ENCODE assay signal across 9 cellular contexts in genomic region chr7:26376208-26376917, GRCh38.
A peak's percentile ranks its signal among the peaks of the same experiment; 100 is the strongest.
DNase-seq lines count a peak whose midpoint lies in the region; ATAC-seq and TF ChIP-seq lines count a peak whose summit lies in the region.
"Had no signal": no experiment of that assay in that cellular context is flagged by ENCODE, and none has a peak within 500 bp of the region (broad histone marks: within the 10 kb centered on the region; RNA-seq: fewer than 3 reads in every experiment).

No MANE protein-coding gene starts in this region.

- CTCF ChIA-PET in activated CD4-positive, alpha-beta T cell treated with anti-CD3 and anti-CD28 coated beads for 36 hours (lab: Charles Lee), result interaction anchor here (0.5 to 2.9 kb wide), 8 partner anchors 8 to 319 kb away, joined by 3 to 16 read pairs (median 4); no protein-coding TSS in a partner anchor

- no peak overlapping the region for H3K27ac ChIP-seq in cardiac muscle cell
- peak overlapping the region; percentile 80 for H3K27ac ChIP-seq in parathyroid adenoma
- H3K27ac ChIP-seq: C4-2B had no signal

- POLR2A ChIA-PET in activated CD4-positive, alpha-beta T cell treated with anti-CD3 and anti-CD28 coated beads for 36 hours (lab: Charles Lee), result interaction anchor here (0.7 kb wide), 1 partner anchor 531 kb away, joined by 3 read pairs; no protein-coding TSS in a partner anchor

- H3K9me3 Mint-ChIP-seq in activated CD4-positive, alpha-beta T cell treated with anti-CD3 and anti-CD28 coated beads for 36 hours (ENCODE audit: low read depth), result no peaks in the 10 kb centered on the region
- no peaks in the 10 kb centered on the region for H3K9me3 Mint-ChIP-seq in activated T-cell treated with anti-CD3 and anti-CD28 coated beads, Interleukin-2, amount 50 U/mL, for 4 hours

- H3K9me3 ChIP-seq in cardiac muscle cell (ENCODE audit: low read depth) (no peaks in the 10 kb centered on the region), parathyroid adenoma (ENCODE audit: control insufficient read depth, low read length) (no peaks in the 10 kb centered on the region)

- no peaks in the 10 kb centered on the region for H3K4me1 ChIP-seq in cardiac muscle cell (ENCODE audit: low read depth)
- H3K4me1 ChIP-seq in parathyroid adenoma, result no peaks in the 10 kb centered on the region

- TF ChIP-seq CTCF in cardiac muscle cell (IDR thresholded peaks at IDR 0.05; ENCODE audit: low read depth, low read length) (no peak), parathyroid adenoma (IDR thresholded peaks at IDR 0.05) (no peak)

- H3K27ac Mint-ChIP-seq in activated CD4-positive, alpha-beta T cell treated with anti-CD3 and anti-CD28 coated beads for 36 hours, result no peak overlapping the region

- intact Hi-C loops in activated CD4-positive, alpha-beta T cell treated with anti-CD3 and anti-CD28 coated beads for 36 hours (cut with DNase I, micrococcal nuclease), result loop anchor here (1.0 to 10.0 kb wide), 6 partner anchors 124 to 784 kb away; partner anchors contain the start of genes HOXA1 (in 1 of the 2) and SKAP2 (in 1 of the 2)

- H3K36me3 Mint-ChIP-seq in activated CD4-positive, alpha-beta T cell treated with anti-CD3 and anti-CD28 coated beads for 36 hours (ENCODE audit: low read depth), result peaks cover 13% of the 10 kb centered on the region
- peaks cover 14% of the 10 kb centered on the region for H3K36me3 Mint-ChIP-seq in activated T-cell treated with anti-CD3 and anti-CD28 coated beads, Interleukin-2, amount 50 U/mL, for 4 hours (ENCODE audit: insufficient read depth)

- no peak overlapping the region for H3K9ac ChIP-seq in parathyroid adenoma

- peaks cover 5% of the 10 kb centered on the region for H3K4me1 Mint-ChIP-seq in activated CD4-positive, alpha-beta T cell treated with anti-CD3 and anti-CD28 coated beads for 36 hours
- H3K4me1 Mint-ChIP-seq in activated T-cell treated with anti-CD3 and anti-CD28 coated beads, Interleukin-2, amount 50 U/mL, for 4 hours (ENCODE audit: low read depth), result peaks cover 5% of the 10 kb centered on the region

- H3K4me3 ChIP-seq in cardiac muscle cell (peak overlapping the region; percentile 64), parathyroid adenoma (ENCODE audit: low read depth, low read length) (peak overlapping the region; percentile 72)

- peak; percentile 65 for DNase-seq in activated CD4-positive, alpha-beta T cell treated with anti-CD3 and anti-CD28 coated beads for 36 hours
- no peak for DNase-seq in activated CD4-positive, alpha-beta T cell treated with anti-CD3 and anti-CD28 coated beads for 1 hour
- peak; percentile 12 for DNase-seq in NCI-H226
- peak; percentile 11 for DNase-seq in activated T-cell treated with anti-CD3 and anti-CD28 coated beads, Interleukin-2, amount 50 U/mL, for 4 hours
- DNase-seq in cardiac muscle cell (ENCODE audit: low read depth in 1 of 2, low spot score in 1 of 2), result peak in 1 of 2 donors; percentile 75
- no peak for DNase-seq in EL

- peak overlapping the region; percentile 70 for H3K4me3 Mint-ChIP-seq in activated CD4-positive, alpha-beta T cell treated with anti-CD3 and anti-CD28 coated beads for 36 hours
- peak overlapping the region; percentile 74 for H3K4me3 Mint-ChIP-seq in activated T-cell treated with anti-CD3 and anti-CD28 coated beads, Interleukin-2, amount 50 U/mL, for 4 hours

- peak; percentile 27 for ATAC-seq in activated CD4-positive, alpha-beta T cell treated with anti-CD3 and anti-CD28 coated beads for 36 hours
- peak; percentile 32 for ATAC-seq in HG03039 (IDR thresholded peaks at IDR 0.05; ENCODE audit: unreplicated experiment)
- peak; percentile 53 to 57 for ATAC-seq in activated T-cell treated with anti-CD3 and anti-CD28 coated beads, Interleukin-2, amount 50 U/mL, for 4 hours

- H3K36me3 ChIP-seq in cardiac muscle cell, result no peaks in the 10 kb centered on the region
- no peaks in the 10 kb centered on the region for H3K36me3 ChIP-seq in parathyroid adenoma (ENCODE audit: control insufficient read depth, insufficient read depth, low read length)

- H3K27me3 Mint-ChIP-seq in activated CD4-positive, alpha-beta T cell treated with anti-CD3 and anti-CD28 coated beads for 36 hours, result peaks cover 22% of the 10 kb centered on the region
- peaks cover 27% of the 10 kb centered on the region for H3K27me3 Mint-ChIP-seq in activated T-cell treated with anti-CD3 and anti-CD28 coated beads, Interleukin-2, amount 50 U/mL, for 4 hours (ENCODE audit: low read depth)

- H3K27me3 ChIP-seq in cardiac muscle cell (peaks cover 24% of the 10 kb centered on the region), parathyroid adenoma (ENCODE audit: control insufficient read depth, insufficient read depth, low read length) (no peaks in the 10 kb centered on the region)

- no peaks in the 10 kb centered on the region for H3K79me2 ChIP-seq in parathyroid adenoma

- peak overlapping the region; percentile 91 for H2AFZ ChIP-seq in parathyroid adenoma

- H3K4me2 ChIP-seq in parathyroid adenoma (ENCODE audit: low read length), result peak overlapping the region; percentile 94

Comparison
In these comparisons a context has a peak if more than half of its experiments do, and no peak if none do; other contexts are left out.
1. DNase-seq: peak in activated CD4-positive, alpha-beta T cell treated with anti-CD3 and anti-CD28 coated beads for 36 hours (single experiment), NCI-H226 (single experiment) and activated T-cell treated with anti-CD3 and anti-CD28 coated beads, Interleukin-2, amount 50 U/mL, for 4 hours (single experiment); none in activated CD4-positive, alpha-beta T cell treated with anti-CD3 and anti-CD28 coated beads for 1 hour (single experiment) and EL (single experiment).
2. Peak in every context shown above with its lines, with median percentiles within 50 percentile points of each other: ATAC-seq.